21 cellular contexts compared by ENCODE assay signal in the genomic region with DNA sequence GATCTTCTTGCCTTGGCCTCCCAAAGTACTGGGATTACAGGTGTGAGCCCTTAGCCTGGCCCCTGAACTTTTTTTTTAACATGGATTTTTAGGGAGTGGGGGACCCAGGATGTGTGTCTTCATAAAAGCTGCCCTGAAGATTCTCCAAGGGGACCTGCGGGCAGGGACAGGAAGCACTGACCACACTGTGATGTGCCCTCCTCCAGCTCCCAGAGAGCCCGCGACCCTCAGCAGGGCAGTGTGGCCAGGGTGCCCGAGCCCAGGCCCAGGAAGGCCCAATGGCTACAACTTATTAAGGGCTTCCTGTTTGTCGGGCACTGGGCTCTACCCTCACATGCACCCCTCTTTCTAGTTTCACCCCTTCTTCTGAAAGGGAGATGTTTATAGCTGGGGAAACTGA. TPM values are rescaled to one million over a fixed set of nuclear protein-coding genes. Genes with fewer than 3 reads are reported as not detected.
"Had no signal": no experiment of that assay in that cellular context is flagged by ENCODE, and none has a peak within 500 bp of the region (broad histone marks: within the 10 kb centered on the region; RNA-seq: fewer than 3 reads in every experiment).

No MANE protein-coding gene starts in this region.

- H2AFZ ChIP-seq: hepatocyte, parathyroid adenoma had no signal

- ATAC-seq: heart right ventricle; left lobe of liver; naive thymus-derived CD8-positive, alpha-beta T cell; stimulated activated memory B cell treated with anti-CD40 and anti-IgM and Interleukin-4, amounts not matched to agents 10 μg/mL and 1 μg/mL and 100 μg/mL, for 72 hours; stimulated activated naive CD8-positive, alpha-beta T cell treated with anti-CD3 and anti-CD28 coated beads, Interleukin-15, amount 100 ng/mL, for 72 hours had no signal

- H3K27ac ChIP-seq: heart right ventricle, hepatocyte, parathyroid adenoma, right atrium auricular region, sigmoid colon, tibial nerve, uterus had no signal

- H3K27me3 ChIP-seq: uterus had no signal

- H3K4me1 ChIP-seq: parathyroid adenoma had no signal

- H3K79me2 ChIP-seq: hepatocyte, parathyroid adenoma had no signal

- DNase-seq: heart right ventricle; islet precursor cell; midbrain; naive thymus-derived CD8-positive, alpha-beta T cell; nucleus accumbens; sigmoid colon; small intestine; stimulated activated CD4-positive, alpha-beta T cell treated with anti-CD3 and anti-CD28 coated beads, Interleukin-1b, Interleukin-23, amount 100 ng/mL, for 48 hours; stimulated activated CD4-positive, alpha-beta T cell treated with anti-CD3 and anti-CD28 coated beads, Interleukin-2, amount 100 ng/mL, for 48 hours; stimulated activated CD4-positive, alpha-beta T cell treated with anti-CD3 and anti-CD28 coated beads, Interleukin-4, amount 100 ng/mL, for 4 hours; stimulated activated CD8-positive, alpha-beta memory T cell treated with anti-CD3 and anti-CD28 coated beads, Interleukin-4, amount 100 ng/mL, for 48 hours; stimulated activated naive CD4-positive, alpha-beta T cell treated with Interleukin-2 at 50 U/mL for 16 hours; stimulated activated naive CD8-positive, alpha-beta T cell treated with anti-CD3 and anti-CD28 coated beads, Interleukin-15, amount 100 ng/mL, for 72 hours; substantia nigra; uterus had no signal

- H3K9me3 ChIP-seq: heart right ventricle, right atrium auricular region, sigmoid colon, tibial nerve, uterus had no signal

- H3K36me3 ChIP-seq: heart right ventricle, right atrium auricular region, sigmoid colon, tibial nerve, uterus had no signal

- H3K4me2 ChIP-seq: hepatocyte had no signal

- H3K4me3 ChIP-seq: heart right ventricle, hepatocyte, right atrium auricular region, sigmoid colon, tibial nerve, uterus had no signal

RNA-seq across cellular contexts. Expression of a gene that starts 2.5 kb away (rescaled TPM):
- total RNA-seq: naive thymus-derived CD8-positive, alpha-beta T cell had no signal
- polyA plus RNA-seq: hepatocyte; naive thymus-derived CD8-positive, alpha-beta T cell had no signal
